In the genomic region with DNA sequence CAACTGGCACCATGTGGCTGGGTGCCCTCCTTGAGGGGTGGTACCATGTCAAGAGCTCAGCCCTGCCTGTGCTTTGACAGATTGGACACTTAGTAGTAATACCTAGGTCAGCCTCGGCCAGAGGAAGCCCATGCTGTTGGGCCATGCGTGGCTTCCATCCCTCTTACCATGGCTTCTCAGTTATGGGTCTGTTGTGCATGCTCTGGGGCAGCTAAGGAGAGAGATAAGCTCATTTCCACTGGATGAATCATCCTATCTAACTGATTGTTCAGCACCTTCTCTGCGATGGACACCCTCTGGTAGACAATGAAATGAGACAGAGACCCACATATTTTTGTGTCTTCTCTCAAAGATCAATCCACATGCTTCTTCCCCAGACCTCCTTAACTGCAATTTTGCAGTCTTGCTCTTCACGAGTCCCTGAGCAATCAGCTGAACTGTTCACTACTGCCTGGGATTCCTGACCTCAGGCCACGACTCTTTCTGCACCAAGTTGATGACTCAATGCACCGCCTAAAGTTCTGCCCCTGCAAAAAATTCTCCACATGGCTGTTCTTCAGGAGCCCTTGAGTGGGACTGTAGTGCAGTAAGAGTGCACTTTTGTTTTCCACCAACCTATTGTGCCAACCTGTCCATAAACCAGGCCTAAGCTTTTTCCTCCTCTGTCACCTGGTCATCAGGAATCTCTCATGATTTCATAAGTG, we compare ENCODE assay signal across 19 cellular contexts. TPM values are rescaled to one million over a fixed set of nuclear protein-coding genes. Genes with fewer than 3 reads are reported as not detected.
DNase-seq lines count a peak whose midpoint lies in the region; ATAC-seq and TF ChIP-seq lines count a peak whose summit lies in the region.
"Had no signal": no experiment of that assay in that cellular context is flagged by ENCODE, and none has a peak within 500 bp of the region (broad histone marks: within the 10 kb centered on the region; RNA-seq: fewer than 3 reads in every experiment).

No MANE protein-coding gene starts in this region.

- BruUV-seq in IMR-90 (replicated peaks; lab: Mats Ljungman, UMichigan), result no TSS peak

- no peak overlapping the region for H2BK20ac ChIP-seq in IMR-90 (ENCODE audit: low read depth, low read length)

- no peak overlapping the region for H3K4ac ChIP-seq in IMR-90 (ENCODE audit: low read depth, low read length)

- no peak overlapping the region for H3K18ac ChIP-seq in IMR-90 (ENCODE audit: low read depth, low read length)

- H3K27ac ChIP-seq in IMR-90 (ENCODE audit: insufficient read depth, low read length) (no peak overlapping the region), lung (ENCODE audit: low read depth in 1 of 2, low read length in 1 of 2) (peak overlapping the region in 1 of 2 donors; percentile 2), psoas muscle (no peak overlapping the region)
- H3K27ac ChIP-seq: SJSA1, testis had no signal

- DNase-seq in EH (ENCODE audit: low read depth), result peak; percentile 67
- peak; percentile 42 for DNase-seq in IMR-90
- DNase-seq in epithelial cell of esophagus (ENCODE audit: low read depth), result peak; percentile 42
- no peak for DNase-seq in lung (ENCODE audit: low spot score)
- no peak for DNase-seq in psoas muscle
- DNase-seq in stimulated activated CD4-positive, alpha-beta T cell treated with anti-CD3 and anti-CD28 coated beads, Interleukin-1b, Interleukin-23, amount 100 ng/mL, for 48 hours, result no peak
- no peak for DNase-seq in activated CD4-positive, alpha-beta T cell treated with anti-CD3 and anti-CD28 coated beads, Interleukin-2, amount 50 U/mL, for 1 hour
- DNase-seq in NCI-H748 (lab: John Stamatoyannopoulos, UW; ENCODE audit: unreplicated experiment), result no peak
- DNase-seq: activated CD8-positive, alpha-beta T cell treated with anti-CD3 and anti-CD28 coated beads, Interleukin-2, amount 10 ng/mL, durations not matched to agents 7 days and 5 days; cortex of kidney; left colon; NCI-H1436 treated with DMSO at 0.1 percent for 48 hours; NCI-H2171 treated with DMSO at 0.1 percent for 48 hours; NCI-H774; stimulated activated CD4-positive, alpha-beta T cell treated with anti-CD3 and anti-CD28 coated beads, Interleukin-12 subunit alpha, Interleukin-12 subunit beta, amount 100 ng/mL, for 4 hours; T-helper 2 cell; testis had no signal

- H3K4me3 ChIP-seq in IMR-90 (ENCODE audit: insufficient read depth, low read depth, low read length) (no peak overlapping the region), epithelial cell of esophagus (ENCODE audit: low read length) (no peak overlapping the region), lung (no peak overlapping the region), psoas muscle (no peak overlapping the region)
- H3K4me3 ChIP-seq: SJSA1, testis had no signal

- no peak overlapping the region for H2BK15ac ChIP-seq in IMR-90 (ENCODE audit: low read depth, low read length)

- no peak overlapping the region for H3K4me2 ChIP-seq in IMR-90 (ENCODE audit: low read depth, low read length)

- 50% methylated on average over 2 of the region's 6 CpGs; no CpG with 5 or more reads in 1 of the 2 experiments for WGBS in IMR-90 (ENCODE audit: extremely low coverage in 2 of 2, insufficient read length in 1 of 2), 2 experiments
- WGBS in lung, 2 donors, result 80 to 82% methylated on average over 6 of the region's 6 CpGs
- WGBS in psoas muscle, 3 donors, result 81 to 87% (median 87%) methylated on average over 6 of the region's 6 CpGs

- H3K9me3 ChIP-seq in IMR-90 (ENCODE audit: control insufficient read depth, insufficient read depth, low read length) (no peaks in the 10 kb centered on the region; the same call in 1 of the 2 replicates), lung (ENCODE audit: control insufficient read depth in 2 of 2, insufficient read depth in 1 of 2, low read length in 1 of 2) (no peaks in the 10 kb centered on the region), psoas muscle (no peaks in the 10 kb centered on the region)
- H3K9me3 ChIP-seq: testis had no signal

- H3K9ac ChIP-seq in IMR-90 (ENCODE audit: low read depth, low read length), result no peak overlapping the region

- no peaks in the 10 kb centered on the region for H3K79me1 ChIP-seq in IMR-90 (ENCODE audit: low read depth in 1 of 2, low read length in 2 of 2)

- H3K23ac ChIP-seq in IMR-90 (ENCODE audit: low read depth, low read length), result no peak overlapping the region

- no peak for TF ChIP-seq CTCF in IMR-90 (conservative IDR thresholded peaks at IDR 0.05; ENCODE audit: low read depth, low read length)
- no peak for TF ChIP-seq CTCF in epithelial cell of esophagus (IDR thresholded peaks at IDR 0.05; ENCODE audit: insufficient read depth, low read depth, low read length, missing control alignments)
- no peak for TF ChIP-seq CTCF in lung (IDR thresholded peaks at IDR 0.05; ENCODE audit: control extremely low read depth, extremely low read depth)
- TF ChIP-seq CTCF in psoas muscle (IDR thresholded peaks at IDR 0.05), result no peak

- peaks cover 3% of the 10 kb centered on the region for H3K27me3 ChIP-seq in IMR-90 (ENCODE audit: control insufficient read depth, insufficient read depth, low read length)
- no peaks in the 10 kb centered on the region for H3K27me3 ChIP-seq in lung (ENCODE audit: control insufficient read depth, insufficient read depth)
- H3K27me3 ChIP-seq in psoas muscle (ENCODE audit: insufficient read depth in 3 of 3, low read length in 2 of 3), result peaks cover 0 to 10% (median 3%) of the 10 kb centered on the region in 3 donors
- H3K27me3 ChIP-seq: testis had no signal

- H3K14ac ChIP-seq in IMR-90 (replicated peaks; ENCODE audit: low read depth, low read length), result no peak overlapping the region

- no peak for TF ChIP-seq RAD21 in IMR-90 (IDR thresholded peaks at IDR 0.05; ENCODE audit: low read length)

- no peak for TF ChIP-seq POLR2A in IMR-90 (IDR thresholded peaks at IDR 0.05; ENCODE audit: low read depth, low read length)

- no peaks in the 10 kb centered on the region for H3K36me3 ChIP-seq in IMR-90 (ENCODE audit: control insufficient read depth, insufficient read depth, low read length)
- no peaks in the 10 kb centered on the region for H3K36me3 ChIP-seq in lung (ENCODE audit: control insufficient read depth in 2 of 2, insufficient read depth in 2 of 2, low read length in 2 of 2)
- H3K36me3 ChIP-seq in psoas muscle (ENCODE audit: insufficient read depth in 1 of 2, low read depth in 1 of 2), result no peaks in the 10 kb centered on the region
- H3K36me3 ChIP-seq: SJSA1 had no signal

- H3K9me1 ChIP-seq in IMR-90 (ENCODE audit: insufficient read depth, low read length), result 0 out of 2 replicates have a peak, but pooled peaks cover 2% of the 10 kb centered on the region

- H2BK5ac ChIP-seq in IMR-90 (ENCODE audit: low read depth, low read length, poor library complexity, severe bottlenecking), result no peak overlapping the region

- no peak overlapping the region for H4K91ac ChIP-seq in IMR-90 (ENCODE audit: insufficient read depth, low read depth, low read length)

- H2AK5ac ChIP-seq in IMR-90 (ENCODE audit: low read depth, low read length), result no peak overlapping the region

- no peak overlapping the region for H4K8ac ChIP-seq in IMR-90 (ENCODE audit: low read depth in 2 of 2, low read length in 2 of 2)

- CTCF ChIA-PET in IMR-90 (lab: Yijun Ruan, JAX), result no interaction called here

- POLR2A ChIA-PET in IMR-90 (lab: Charles Lee; ENCODE audit: unreplicated experiment), result no interaction called here

- in situ Hi-C loops in IMR-90 (cut with MboI; ENCODE audit: low sequenced_read_pairs), result loop anchor here (5.0 kb wide), 1 partner anchor 51 kb away; no protein-coding TSS in a partner anchor

- peak; percentile 49; the same call in 1 of the 2 replicates for ATAC-seq in IMR-90 (ENCODE audit: low read depth)
- ATAC-seq in lung (ENCODE audit: insufficient read depth, low FRiP score), result peak; percentile 34
- ATAC-seq in psoas muscle, result no peak
- ATAC-seq: activated CD8-positive, alpha-beta T cell treated with anti-CD3 and anti-CD28 coated beads, Interleukin-2, amount 10 ng/mL, durations not matched to agents 7 days and 5 days; left colon; WTC11 had no signal

- H2AFZ ChIP-seq in IMR-90 (replicated peaks; ENCODE audit: low read length, poor library complexity), result no peak overlapping the region

- intact Hi-C loops in IMR-90 (cut with micrococcal nuclease) (no loop called here), psoas muscle (cut with DNase I) (no loop called here)

- no peak overlapping the region for H2AK9ac ChIP-seq in IMR-90 (replicated peaks; ENCODE audit: low read depth, low read length, poor library complexity)

- no peak overlapping the region for H4K5ac ChIP-seq in IMR-90 (ENCODE audit: low read depth, low read length)

- H2BK120ac ChIP-seq in IMR-90 (ENCODE audit: low read depth, low read length), result no peak overlapping the region

- dilution Hi-C loops in IMR-90 (cut with HindIII; ENCODE audit: low sequenced_read_pairs, unreplicated experiment), result no loop called here

- no peaks in the 10 kb centered on the region for H4K20me1 ChIP-seq in IMR-90 (ENCODE audit: insufficient read depth, low read length)

- H3K4me1 ChIP-seq in IMR-90 (ENCODE audit: control insufficient read depth, insufficient read depth, low read length) (peaks cover 5% of the 10 kb centered on the region; the same call in 1 of the 2 replicates), lung (ENCODE audit: control insufficient read depth in 2 of 2, insufficient read depth in 2 of 2, low read length in 2 of 2) (no peaks in the 10 kb centered on the region), psoas muscle (no peaks in the 10 kb centered on the region)
- H3K4me1 ChIP-seq: testis had no signal

- H3K56ac ChIP-seq in IMR-90 (ENCODE audit: extremely low read depth, insufficient read depth, low read length), result no peak overlapping the region

TF ChIP-seq in IMR-90, 13 proteins besides CTCF, POLR2A, EP300 and RAD21:
- TF ChIP-seq CEBPB (IDR thresholded peaks at IDR 0.05; ENCODE audit: low read depth, low read length), result no peak

RNA-seq across cellular contexts. Expression of gene TRIM62, which starts 6.9 kb away (rescaled TPM):
- total RNA-seq in IMR-90 (2012; rRNA removed) (2.8 and 3.0 TPM in 2 replicates), lung (1 to 10 TPM; 4.2 to 6.7 TPM), psoas muscle (10 to 100 TPM in 2 of 4 donors, 1 to 10 TPM in 2; 4.3 to 14.2 (median 9.4) TPM)
- polyA plus RNA-seq in IMR-90 (2012; rRNA removed) (11.1 and 12.8 TPM in 2 replicates), lung (1 to 10 TPM; 2.6 to 4.4 TPM), psoas muscle (1 to 10 TPM; 4.0 to 6.9 (median 4.4) TPM)
- polyA plus RNA-seq in IMR-90 (2012; cell fraction: cytosol; rRNA removed), result 4.8 and 18.3 TPM in 2 replicates
- polyA plus RNA-seq in IMR-90 (2012; cell fraction: nucleus; rRNA removed; ENCODE audit: low replicate concordance), result 25.0 and 36.8 TPM in 2 replicates

Comparison
In these comparisons a context has a peak if more than half of its experiments do, and no peak if none do; other contexts are left out.
1. DNase-seq: peak in EH (single experiment), IMR-90 (single experiment) and epithelial cell of esophagus (single experiment); none in lung (single experiment), psoas muscle (0 of 2), stimulated activated CD4-positive, alpha-beta T cell treated with anti-CD3 and anti-CD28 coated beads, Interleukin-1b, Interleukin-23, amount 100 ng/mL, for 48 hours (single experiment), activated CD4-positive, alpha-beta T cell treated with anti-CD3 and anti-CD28 coated beads, Interleukin-2, amount 50 U/mL, for 1 hour (single experiment) and NCI-H748 (single experiment).
2. ATAC-seq: peak in IMR-90 (single experiment) and lung (single experiment); none in psoas muscle (0 of 4).